Comparison of ENCODE assay signal across 11 cellular contexts in the genomic region with DNA sequence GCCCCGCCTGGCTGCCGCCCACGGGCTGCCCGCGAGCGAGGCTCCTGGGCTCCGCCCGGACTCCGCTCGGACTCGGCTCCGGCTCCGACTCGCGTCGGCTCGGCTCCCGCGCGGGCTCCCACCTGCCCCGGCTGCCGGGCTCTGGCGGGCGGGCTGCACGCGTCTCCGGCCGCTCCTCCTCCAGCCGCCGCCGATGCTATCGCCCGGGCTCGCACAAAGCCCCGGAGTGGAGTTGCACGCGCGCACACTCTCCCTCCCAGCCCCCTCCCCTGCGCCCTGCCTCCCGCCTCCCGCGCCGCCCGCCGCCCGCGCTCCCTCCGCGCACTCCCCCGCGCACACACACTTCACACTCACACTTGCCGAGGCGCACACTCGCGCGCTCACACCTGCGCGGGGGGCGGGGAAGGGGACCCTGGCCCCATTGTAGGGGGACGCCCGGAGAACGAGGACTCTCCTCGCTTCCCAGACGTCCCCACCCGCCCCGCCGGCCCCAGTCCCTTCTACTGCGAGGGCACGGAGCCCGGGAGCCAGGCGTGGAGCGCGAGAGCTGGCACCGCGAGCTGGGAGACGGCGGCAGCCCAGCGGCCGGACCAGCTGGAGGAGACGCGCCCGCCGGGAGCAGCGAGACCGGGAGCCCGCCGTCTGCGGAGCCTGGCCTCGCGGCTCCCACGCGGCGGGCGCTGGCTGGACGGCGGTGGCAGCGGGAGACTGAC. TPM values are rescaled to one million over a fixed set of nuclear protein-coding genes. Genes with fewer than 3 reads are reported as not detected.
DNase-seq lines count a peak whose midpoint lies in the region; ATAC-seq, FAIRE-seq and TF ChIP-seq lines count a peak whose summit lies in the region.
"Had no signal": no experiment of that assay in that cellular context is flagged by ENCODE, and none has a peak within 500 bp of the region (broad histone marks: within the 10 kb centered on the region; RNA-seq: fewer than 3 reads in every experiment).

Gene GRIK3, minus strand, starts transcription at position 215 of the 713 bp plus-strand sequence. CDS start 407 bp downstream, outside the sequence.

- H3K79me2 ChIP-seq in OCI-LY3 (ENCODE audit: low read length), result no peaks in the 10 kb centered on the region

- TF ChIP-seq CTCF in heart right ventricle (IDR thresholded peaks at IDR 0.05) (no peak), OCI-LY3 (IDR thresholded peaks at IDR 0.05; ENCODE audit: low read depth, low read length) (no peak)

- H3K9me3 ChIP-seq in heart right ventricle, result no peaks in the 10 kb centered on the region
- H3K9me3 ChIP-seq in OCI-LY3 (ENCODE audit: insufficient read depth, low read length), result no peaks in the 10 kb centered on the region
- no peaks in the 10 kb centered on the region for H3K9me3 ChIP-seq in iPS-20b (ENCODE audit: insufficient read depth, low read depth, low read length)
- H3K9me3 ChIP-seq: ovary had no signal

- H4K20me1 ChIP-seq in OCI-LY3 (ENCODE audit: insufficient read depth, low read length), result no peaks in the 10 kb centered on the region

- peak within 1 kb of the TSS in 6 of 10 donors; percentile 10 to 24 (median 18) for H3K4me3 ChIP-seq in heart right ventricle
- peak within 1 kb of the TSS; percentile 78; the same call in 1 of the 2 replicates for H3K4me3 ChIP-seq in OCI-LY3 (ENCODE audit: low read length)
- peak within 1 kb of the TSS; percentile 64 for H3K4me3 ChIP-seq in iPS-20b (ENCODE audit: low read length)
- H3K4me3 ChIP-seq: ovary had no signal

- intact Hi-C loops in heart right ventricle (cut with DNase I), result loop anchor here in 9 of 10 donors (5.0 to 10.0 kb wide), 5 partner anchors 330 to 517 kb away; no protein-coding TSS in a partner anchor
- intact Hi-C loops in cardiac septum (cut with DNase I), result no loop called here

- H3K27me3 ChIP-seq in heart right ventricle (peaks cover 20 to 97% (median 96%) of the 10 kb centered on the region in 7 donors), OCI-LY3 (ENCODE audit: low read depth, low read length) (no peaks in the 10 kb centered on the region), iPS-20b (ENCODE audit: insufficient read depth, low read length) (peaks cover 97% of the 10 kb centered on the region)
- H3K27me3 ChIP-seq: ovary had no signal

- H3K4me1 ChIP-seq in heart right ventricle, result peaks cover 0 to 24% (median 9%) of the 10 kb centered on the region in 9 donors
- H3K4me1 ChIP-seq in OCI-LY3 (ENCODE audit: low read length), result peaks cover 36% of the 10 kb centered on the region
- H3K4me1 ChIP-seq in iPS-20b (ENCODE audit: insufficient read depth, low read length), result peaks cover 40% of the 10 kb centered on the region; the same call in 1 of the 2 replicates

- H3K9ac ChIP-seq in OCI-LY3 (ENCODE audit: low read length) (0 out of 2 replicates have a peak within 1 kb of the TSS, but pooled peaks have one; percentile 62), iPS-20b (ENCODE audit: low read depth, low read length) (no peak within 1 kb of the TSS)

- no peak for TF ChIP-seq POLR2A in GM12891 (IDR thresholded peaks at IDR 0.05; ENCODE audit: low read depth, low read length)

- H3K4me2 ChIP-seq in OCI-LY3 (ENCODE audit: low read length), result peak within 1 kb of the TSS; percentile 97

- DNase-seq in heart right ventricle, result no peak
- DNase-seq in cardiac septum (ENCODE audit: low spot score), result no peak
- peak; percentile 25 for DNase-seq in urothelium cell line (ENCODE audit: low spot score)
- DNase-seq in EL, result no peak
- no peak for DNase-seq in GM12891 (ENCODE audit: insufficient read length, low spot score)
- DNase-seq in 8988T, result no peak
- DNase-seq: KBM-7, ovary had no signal

- FAIRE-seq in urothelium cell line (lab: Jason Lieb, UNC) (no peak), GM12891 (lab: Jason Lieb, UNC) (no peak)

- H3K27ac ChIP-seq in heart right ventricle (no peak within 1 kb of the TSS), OCI-LY3 (ENCODE audit: low read length) (no peak within 1 kb of the TSS), iPS-20b (ENCODE audit: low read length) (no peak within 1 kb of the TSS)
- H3K27ac ChIP-seq: ovary, RWPE1 had no signal

- peak in 2 of 8 donors; percentile 5 to 14 for ATAC-seq in heart right ventricle

- H3K36me3 ChIP-seq in heart right ventricle (no peaks in the 10 kb centered on the region), OCI-LY3 (replicated peaks; ENCODE audit: low read depth, low read length) (no peaks in the 10 kb centered on the region), iPS-20b (ENCODE audit: insufficient read depth, low read depth, low read length) (no peaks in the 10 kb centered on the region)
- H3K36me3 ChIP-seq: ovary had no signal

- no peak within 1 kb of the TSS for H2AFZ ChIP-seq in OCI-LY3 (ENCODE audit: low read depth, low read length)

- WGBS in heart right ventricle, 2 donors, result 1% methylated on average over 71 to 97 of the region's 97 CpGs

TF ChIP-seq in GM12891, 5 proteins besides CTCF, POLR2A, EP300 and RAD21:
- no peak for TF ChIP-seq POU2F2 (IDR thresholded peaks at IDR 0.05; ENCODE audit: low read depth, low read length)
- no peak for TF ChIP-seq PAX5 (IDR thresholded peaks at IDR 0.05; ENCODE audit: insufficient read depth, low read length, severe bottlenecking)
- no peak for TF ChIP-seq SPI1 (IDR thresholded peaks at IDR 0.05; ENCODE audit: low read depth, low read length)
- no peak for TF ChIP-seq TAF1 (IDR thresholded peaks at IDR 0.05; ENCODE audit: low read depth, low read length)
TF ChIP-seq in GM12891: peak in this region for 0.

RNA-seq across cellular contexts. Expression of gene GRIK3, which starts in this region (rescaled TPM):
- total RNA-seq in heart right ventricle (1 to 10 TPM in 1 of 10 donors, under 1 TPM in 9; 0.10 to 1.1 (median 0.27) TPM), cardiac septum (0.08 TPM)
- under 1 TPM; 0.16 to 0.44 TPM for polyA plus RNA-seq in heart right ventricle
- not detected for polyA plus RNA-seq in GM12891 (2012; ENCODE audit: low read depth, missing spikeins)

Comparison
In these comparisons a context has a peak if more than half of its experiments do, and no peak if none do; other contexts are left out.
1. H3K4me3 ChIP-seq: peak in every context shown above with its lines; median percentile 78 in OCI-LY3; 64 in iPS-20b; 18 in heart right ventricle.